ENCODE assay signal across 15 cellular contexts in genomic region chr3:171994646-171995441, GRCh38. TPM values are rescaled to one million over a fixed set of nuclear protein-coding genes. Genes with fewer than 3 reads are reported as not detected.
DNase-seq lines count a peak whose midpoint lies in the region; ATAC-seq, FAIRE-seq and TF ChIP-seq lines count a peak whose summit lies in the region.
"Had no signal": no experiment of that assay in that cellular context is flagged by ENCODE, and none has a peak within 500 bp of the region (broad histone marks: within the 10 kb centered on the region; RNA-seq: fewer than 3 reads in every experiment).

No MANE protein-coding gene starts in this region.

- peaks cover 7% of the 10 kb centered on the region for H3K36me3 Mint-ChIP-seq in activated T-helper 2 cell treated with anti-CD3 and anti-CD28 coated beads, Interferon-gamma antibody, Interleukin-2, Interleukin-4, amounts not matched to agents 10 μg/mL and 5 μg/mL and 100 μg/mL, durations not matched to agents 14 hours and 24 hours and 36 hours (ENCODE audit: low read depth)

- H3K4me2 ChIP-seq in A549: peak overlapping the region; percentile 33; the same call in 2 of the 3 replicates

- TF ChIP-seq POLR2A in A549 (IDR thresholded peaks at IDR 0.05; ENCODE audit: low read length): no peak
- TF ChIP-seq POLR2A in stomach (IDR thresholded peaks at IDR 0.05): no peak

- DNase-seq in A549 (ENCODE audit: low read depth in 1 of 2, low spot score in 1 of 2) (no peak), HS-27A (ENCODE audit: low read depth) (peak; percentile 54), astrocyte of the hippocampus (ENCODE audit: low read depth, low spot score) (peak; percentile 73), hepatic stellate cell (ENCODE audit: low spot score) (peak; percentile 51), midbrain (lab: John Stamatoyannopoulos, UW) (no peak), HEK293T (ENCODE audit: extremely low spot score) (no peak), stomach (no peak)
- DNase-seq in activated T-helper 2 cell treated with anti-CD3 and anti-CD28 coated beads, Interferon-gamma antibody, Interleukin-2, Interleukin-4, amounts not matched to agents 10 μg/mL and 5 μg/mL and 100 μg/mL, durations not matched to agents 14 hours and 24 hours and 36 hours (ENCODE audit: low spot score): no peak
- DNase-seq: activated CD4-positive, alpha-beta T cell treated with anti-CD3 and anti-CD28 coated beads, Interleukin-2, amount 50 U/mL, for 4 hours; activated naive CD4-positive, alpha-beta T cell; hypothalamus had no signal

- peaks cover 6% of the 10 kb centered on the region; the same call in 1 of the 3 replicates for H3K9me3 ChIP-seq in A549
- peaks cover 0 to 7% (median 3%) of the 10 kb centered on the region in 4 donors for H3K9me3 ChIP-seq in stomach

- peaks cover 29% of the 10 kb centered on the region for H3K9me3 Mint-ChIP-seq in activated T-helper 2 cell treated with anti-CD3 and anti-CD28 coated beads, Interferon-gamma antibody, Interleukin-2, Interleukin-4, amounts not matched to agents 10 μg/mL and 5 μg/mL and 100 μg/mL, durations not matched to agents 14 hours and 24 hours and 36 hours

- ATAC-seq in A549: no peak

- no peak overlapping the region for H3K27ac Mint-ChIP-seq in activated T-helper 2 cell treated with anti-CD3 and anti-CD28 coated beads, Interferon-gamma antibody, Interleukin-2, Interleukin-4, amounts not matched to agents 10 μg/mL and 5 μg/mL and 100 μg/mL, durations not matched to agents 14 hours and 24 hours and 36 hours
- H3K27ac Mint-ChIP-seq: B cell; T-helper 1 cell treated with Interleukin-12 subunit alpha and Interleukin-12 subunit beta and Interleukin-4 antibody, amounts not matched to agents 30 μg/mL and 1 μg/mL, for 36 hours had no signal

- no peaks in the 10 kb centered on the region for H3K27me3 Mint-ChIP-seq in activated T-helper 2 cell treated with anti-CD3 and anti-CD28 coated beads, Interferon-gamma antibody, Interleukin-2, Interleukin-4, amounts not matched to agents 10 μg/mL and 5 μg/mL and 100 μg/mL, durations not matched to agents 14 hours and 24 hours and 36 hours (ENCODE audit: low read depth)

- no peak overlapping the region for H3K4me3 Mint-ChIP-seq in activated T-helper 2 cell treated with anti-CD3 and anti-CD28 coated beads, Interferon-gamma antibody, Interleukin-2, Interleukin-4, amounts not matched to agents 10 μg/mL and 5 μg/mL and 100 μg/mL, durations not matched to agents 14 hours and 24 hours and 36 hours (ENCODE audit: low read depth)
- H3K4me3 Mint-ChIP-seq: B cell; T-helper 1 cell treated with Interleukin-12 subunit alpha and Interleukin-12 subunit beta and Interleukin-4 antibody, amounts not matched to agents 30 μg/mL and 1 μg/mL, for 36 hours had no signal

- H3K4me1 ChIP-seq in A549: peaks cover 23% of the 10 kb centered on the region
- no peaks in the 10 kb centered on the region for H3K4me1 ChIP-seq in stomach
- H3K4me1 ChIP-seq: right atrium auricular region, tibial nerve had no signal

- intact Hi-C loops in activated T-helper 2 cell treated with anti-CD3 and anti-CD28 coated beads, Interferon-gamma antibody, Interleukin-2, Interleukin-4, amounts not matched to agents 10 μg/mL and 5 μg/mL and 100 μg/mL, durations not matched to agents 14 hours and 24 hours and 36 hours (cut with micrococcal nuclease): no loop called here
- intact Hi-C loops in stomach (cut with DNase I; ENCODE audit: low total_unique reads): no loop called here

- TF ChIP-seq EP300 in A549 (IDR thresholded peaks at IDR 0.05) (no peak), stomach (IDR thresholded peaks at IDR 0.05) (no peak)

- no peaks in the 10 kb centered on the region for H3K27me3 ChIP-seq in stomach
- H3K27me3 ChIP-seq: right atrium auricular region, tibial nerve had no signal

- 15% methylated on average over 3 of the region's 3 CpGs for WGBS in A549 (ENCODE audit: missing lambda C conversion rate)
- WGBS in stomach, 5 donors: 51 to 62% (median 59%) methylated on average over 3 of the region's 3 CpGs

- H3K4me3 ChIP-seq in A549 (no peak overlapping the region), stomach (no peak overlapping the region)
- H3K4me3 ChIP-seq: right atrium auricular region, tibial nerve had no signal

- H3K27ac ChIP-seq in A549: peak overlapping the region; percentile 36 to 49; a peak in 5 of 6 replicates
- H3K27ac ChIP-seq in stomach: no peak overlapping the region
- H3K27ac ChIP-seq: right atrium auricular region, tibial nerve had no signal

- peaks cover 11% of the 10 kb centered on the region for H3K4me1 Mint-ChIP-seq in activated T-helper 2 cell treated with anti-CD3 and anti-CD28 coated beads, Interferon-gamma antibody, Interleukin-2, Interleukin-4, amounts not matched to agents 10 μg/mL and 5 μg/mL and 100 μg/mL, durations not matched to agents 14 hours and 24 hours and 36 hours (ENCODE audit: low read depth)
- H3K4me1 Mint-ChIP-seq: B cell had no signal

- POLR2A ChIA-PET in A549 (lab: Yijun Ruan, JAX) (no interaction called here), HEK293T (lab: Yijun Ruan, JAX) (no interaction called here)

- CTCF ChIA-PET in A549 (lab: Yijun Ruan, JAX): interaction anchor here (0.6 to 0.7 kb wide), 2 partner anchors 10 to 65 kb away, joined by 3 to 4 read pairs; no protein-coding TSS in a partner anchor
- CTCF ChIA-PET in HEK293T (lab: Yijun Ruan, JAX): no interaction called here

- TF ChIP-seq RAD21 in A549 (conservative IDR thresholded peaks at IDR 0.05 in 1 of 2, IDR thresholded peaks at IDR 0.05 in 1 of 2): no peak

- H3K36me3 ChIP-seq in stomach: no peaks in the 10 kb centered on the region
- H3K36me3 ChIP-seq: right atrium auricular region, tibial nerve had no signal

- no peak for FAIRE-seq in A549 (lab: Jason Lieb, UNC)

- TF ChIP-seq CTCF in A549 (IDR thresholded peaks at IDR 0.05) (no peak), stomach (IDR thresholded peaks at IDR 0.05) (no peak)

TF ChIP-seq in A549, 52 proteins besides CTCF, POLR2A, EP300 and RAD21 (continues in another document):
- TF ChIP-seq MAFK (IDR thresholded peaks at IDR 0.05; ENCODE audit: partially characterized antibody) (no peak), HEYL (CRISPR knock-in tag; IDR thresholded peaks at IDR 0.05) (no peak), NFE2L2 (conservative IDR thresholded peaks at IDR 0.05; ENCODE audit: low read length) (no peak), KDM1A (IDR thresholded peaks at IDR 0.05; ENCODE audit: low read depth) (no peak), E2F6 (IDR thresholded peaks at IDR 0.05; ENCODE audit: borderline replicate concordance, low read depth) (no peak), RFX5 (IDR thresholded peaks at IDR 0.05) (no peak), BCL3 (IDR thresholded peaks at IDR 0.05) (no peak), HDAC2 (IDR thresholded peaks at IDR 0.05) (no peak)

TF ChIP-seq in HEK293T, 16 proteins besides CTCF, POLR2A, EP300 and RAD21:
- TF ChIP-seq FOXK2 (IDR thresholded peaks at IDR 0.05) (no peak), CTBP1 (IDR thresholded peaks at IDR 0.05; ENCODE audit: borderline replicate concordance) (no peak), FOXA1 (IDR thresholded peaks at IDR 0.05) (no peak), LEF1 (IDR thresholded peaks at IDR 0.05; ENCODE audit: borderline replicate concordance) (no peak), PKNOX1 (IDR thresholded peaks at IDR 0.05) (no peak), ELF4 (IDR thresholded peaks at IDR 0.05) (no peak), BHLHE40 (IDR thresholded peaks at IDR 0.05; ENCODE audit: borderline replicate concordance) (no peak), HDGF (IDR thresholded peaks at IDR 0.05; ENCODE audit: borderline replicate concordance) (no peak), NFRKB (IDR thresholded peaks at IDR 0.05) (no peak), ARNT (IDR thresholded peaks at IDR 0.05) (no peak), SUZ12 (IDR thresholded peaks at IDR 0.05) (no peak)
TF ChIP-seq in HEK293T: peak in this region for 0.

RNA-seq across cellular contexts. Expression of gene FNDC3B, which starts 44.5 kb away (rescaled TPM):
- polyA plus RNA-seq in A549 (2011; rRNA removed) (29.5 and 56.0 TPM in 2 replicates), A549 (2017; fragmentation: RNase III; extraction: RNeasy Plus Mini Kit Qiagen cat#74134 plus additional on column Dnase treatment) (29.9 to 34.5 TPM (median 33.6 TPM) in 3 replicates), stomach (10 to 100 TPM in 2 of 3 donors, 1 to 10 TPM in 1; 6.0 to 21.2 (median 16.5) TPM)
- 8.4 and 8.6 TPM in 2 replicates for polyA plus RNA-seq in A549 (2012; cell fraction: cytosol; rRNA removed)
- polyA plus RNA-seq in A549 (2012; cell fraction: nucleus; rRNA removed): 7.0 and 15.3 TPM in 2 replicates
- 181 TPM in 2 replicates for polyA minus RNA-seq in A549 (2011; rRNA and poly(A)+ RNA removed)
- total RNA-seq in activated T-helper 2 cell treated with anti-CD3 and anti-CD28 coated beads, Interferon-gamma antibody, Interleukin-2, Interleukin-4, amounts not matched to agents 10 μg/mL and 5 μg/mL and 100 μg/mL, durations not matched to agents 14 hours and 24 hours and 36 hours: 24.7 and 26.9 TPM in 2 replicates
- total RNA-seq in stomach: 100 to 1,000 TPM in 2 of 5 donors, 10 to 100 TPM in 3; 44.9 to 229 (median 75.3) TPM

Comparison
In these comparisons a context has a peak if more than half of its experiments do, and no peak if none do; other contexts are left out.
1. DNase-seq: peak in HS-27A (single experiment), astrocyte of the hippocampus (single experiment) and hepatic stellate cell (single experiment); none in A549 (0 of 2), midbrain (single experiment), activated T-helper 2 cell treated with anti-CD3 and anti-CD28 coated beads, Interferon-gamma antibody, Interleukin-2, Interleukin-4, amounts not matched to agents 10 μg/mL and 5 μg/mL and 100 μg/mL, durations not matched to agents 14 hours and 24 hours and 36 hours (single experiment), HEK293T (single experiment) and stomach (single experiment).
2. H3K27ac ChIP-seq: peak in A549 (2 of 2); none in stomach (0 of 5).